In the genomic region with DNA sequence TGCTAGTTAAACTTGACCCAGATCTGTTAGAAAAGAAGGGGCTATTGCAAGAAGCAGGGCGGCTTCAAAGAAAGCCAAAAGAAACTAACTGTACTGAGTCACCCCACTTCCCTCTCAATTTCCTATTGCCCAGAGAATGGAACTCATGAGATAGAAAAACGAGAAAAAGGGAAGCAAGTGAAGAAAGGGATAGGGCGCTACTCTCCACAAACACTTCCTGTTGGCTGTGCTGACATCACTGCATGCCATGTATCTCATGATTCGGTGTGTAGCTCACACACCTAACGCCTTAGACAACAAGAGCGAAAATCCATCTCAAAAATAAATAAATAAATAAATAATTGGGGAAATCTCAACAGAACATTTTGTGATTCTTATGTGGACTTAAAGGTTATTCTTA, we compare ENCODE assay signal across 1 cellular context.
TF ChIP-seq lines count a peak whose summit lies in the region.

No MANE protein-coding gene starts in this region.

TF ChIP-seq in K562, 482 proteins besides CTCF, POLR2A, EP300 and RAD21:
- TF ChIP-seq ATF7 (IDR thresholded peaks at IDR 0.05): peak; percentile 26; the same call in 1 of the 2 replicates
- 0 out of 2 replicates have a peak, but pooled peaks have one; percentile 39 for TF ChIP-seq ZNF707 (CRISPR knock-in tag; conservative IDR thresholded peaks at IDR 0.05)
- TF ChIP-seq GABPB1 (CRISPR knock-in tag; IDR thresholded peaks at IDR 0.05): 0 out of 2 replicates have a peak, but pooled peaks have one; percentile 16
- TF ChIP-seq ZBTB40 (IDR thresholded peaks at IDR 0.05): 0 out of 2 replicates have a peak, but pooled peaks have one; percentile 17
- no peak for TF ChIP-seq ZBTB40 (CRISPR knock-in tag; IDR thresholded peaks at IDR 0.05)
- peak; percentile 42; the same call in 1 of the 2 replicates for TF ChIP-seq L3MBTL2 (IDR thresholded peaks at IDR 0.05)
- TF ChIP-seq, protein P1, sequence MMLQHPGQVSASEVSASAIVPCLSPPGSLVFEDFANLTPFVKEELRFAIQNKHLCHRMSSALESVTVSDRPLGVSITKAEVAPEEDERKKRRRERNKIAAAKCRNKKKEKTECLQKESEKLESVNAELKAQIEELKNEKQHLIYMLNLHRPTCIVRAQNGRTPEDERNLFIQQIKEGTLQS (IDR thresholded peaks at IDR 0.05): peak; percentile 51; the same call in 1 of the 2 replicates
- TF ChIP-seq, protein P1 (CRISPR knock-in tag; conservative IDR thresholded peaks at IDR 0.05): no peak
- 0 out of 2 replicates have a peak, but pooled peaks have one; percentile 39 for TF ChIP-seq ZNF175 (CRISPR knock-in tag; IDR thresholded peaks at IDR 0.05; ENCODE audit: low read depth)
- TF ChIP-seq ZNF778 (CRISPR knock-in tag; IDR thresholded peaks at IDR 0.05): no peak
- peak; percentile 25; the same call in 1 of the 2 replicates for TF ChIP-seq GABPA (tag; conservative IDR thresholded peaks at IDR 0.05; ENCODE audit: low read depth)
- peak; percentile 30; the same call in 1 of the 2 replicates for TF ChIP-seq SPI1 (IDR thresholded peaks at IDR 0.05; ENCODE audit: borderline replicate concordance, low read depth, low read length)
- TF ChIP-seq CREM (IDR thresholded peaks at IDR 0.05; ENCODE audit: low read depth): peak; percentile 61; the same call in 1 of the 2 replicates
- TF ChIP-seq ARID1B (IDR thresholded peaks at IDR 0.05): no peak
- TF ChIP-seq DPF2 (IDR thresholded peaks at IDR 0.05): peak; percentile 34; the same call in 1 of the 2 replicates
- no peak for TF ChIP-seq ZC3H4 (CRISPR knock-in tag; IDR thresholded peaks at IDR 0.05; ENCODE audit: borderline replicate concordance)
- TF ChIP-seq ZNF592 (IDR thresholded peaks at IDR 0.05): peak; percentile 61
